In genomic region chr16:58515125-58515870, GRCh38 we compare ENCODE assay signal across 1 cellular context.
TF ChIP-seq lines count a peak whose summit lies in the region.

Gene SETD6, plus strand, starts transcription at chr16:58515517. Its CDS starts 21 bp downstream, at chr16:58515538.

TF ChIP-seq in H1, 55 proteins besides CTCF, POLR2A, EP300 and RAD21:
- no peak for TF ChIP-seq SP2 (IDR thresholded peaks at IDR 0.05; ENCODE audit: low read length)
- TF ChIP-seq PHF8 (conservative IDR thresholded peaks at IDR 0.05; ENCODE audit: low read depth, low read length), result peak; percentile 86
- peak; percentile 63; the same call in 1 of the 2 replicates for TF ChIP-seq CREB1 (IDR thresholded peaks at IDR 0.05)
- peak; percentile 84 for TF ChIP-seq TBP (IDR thresholded peaks at IDR 0.05; ENCODE audit: low read depth, low read length)
- peak in 1 of 2 experiments; percentile 82; a peak in 2 of 4 replicates for TF ChIP-seq SIN3A (conservative IDR thresholded peaks at IDR 0.05 in 1 of 2, IDR thresholded peaks at IDR 0.05 in 1 of 2; ENCODE audit: low read depth in 1 of 2, low read length in 2 of 2)
- TF ChIP-seq POLR2AphosphoS5 (IDR thresholded peaks at IDR 0.05; ENCODE audit: low read depth, low read length), result peak; percentile 93
- TF ChIP-seq CHD1 (IDR thresholded peaks at IDR 0.05; ENCODE audit: low read depth, low read length), result no peak
- TF ChIP-seq EZH2 (IDR thresholded peaks at IDR 0.05; ENCODE audit: low read depth, low read length, severe bottlenecking), result no peak
- no peak for TF ChIP-seq TEAD4 (IDR thresholded peaks at IDR 0.05; ENCODE audit: low read depth, low read length)
- TF ChIP-seq, protein P1, sequence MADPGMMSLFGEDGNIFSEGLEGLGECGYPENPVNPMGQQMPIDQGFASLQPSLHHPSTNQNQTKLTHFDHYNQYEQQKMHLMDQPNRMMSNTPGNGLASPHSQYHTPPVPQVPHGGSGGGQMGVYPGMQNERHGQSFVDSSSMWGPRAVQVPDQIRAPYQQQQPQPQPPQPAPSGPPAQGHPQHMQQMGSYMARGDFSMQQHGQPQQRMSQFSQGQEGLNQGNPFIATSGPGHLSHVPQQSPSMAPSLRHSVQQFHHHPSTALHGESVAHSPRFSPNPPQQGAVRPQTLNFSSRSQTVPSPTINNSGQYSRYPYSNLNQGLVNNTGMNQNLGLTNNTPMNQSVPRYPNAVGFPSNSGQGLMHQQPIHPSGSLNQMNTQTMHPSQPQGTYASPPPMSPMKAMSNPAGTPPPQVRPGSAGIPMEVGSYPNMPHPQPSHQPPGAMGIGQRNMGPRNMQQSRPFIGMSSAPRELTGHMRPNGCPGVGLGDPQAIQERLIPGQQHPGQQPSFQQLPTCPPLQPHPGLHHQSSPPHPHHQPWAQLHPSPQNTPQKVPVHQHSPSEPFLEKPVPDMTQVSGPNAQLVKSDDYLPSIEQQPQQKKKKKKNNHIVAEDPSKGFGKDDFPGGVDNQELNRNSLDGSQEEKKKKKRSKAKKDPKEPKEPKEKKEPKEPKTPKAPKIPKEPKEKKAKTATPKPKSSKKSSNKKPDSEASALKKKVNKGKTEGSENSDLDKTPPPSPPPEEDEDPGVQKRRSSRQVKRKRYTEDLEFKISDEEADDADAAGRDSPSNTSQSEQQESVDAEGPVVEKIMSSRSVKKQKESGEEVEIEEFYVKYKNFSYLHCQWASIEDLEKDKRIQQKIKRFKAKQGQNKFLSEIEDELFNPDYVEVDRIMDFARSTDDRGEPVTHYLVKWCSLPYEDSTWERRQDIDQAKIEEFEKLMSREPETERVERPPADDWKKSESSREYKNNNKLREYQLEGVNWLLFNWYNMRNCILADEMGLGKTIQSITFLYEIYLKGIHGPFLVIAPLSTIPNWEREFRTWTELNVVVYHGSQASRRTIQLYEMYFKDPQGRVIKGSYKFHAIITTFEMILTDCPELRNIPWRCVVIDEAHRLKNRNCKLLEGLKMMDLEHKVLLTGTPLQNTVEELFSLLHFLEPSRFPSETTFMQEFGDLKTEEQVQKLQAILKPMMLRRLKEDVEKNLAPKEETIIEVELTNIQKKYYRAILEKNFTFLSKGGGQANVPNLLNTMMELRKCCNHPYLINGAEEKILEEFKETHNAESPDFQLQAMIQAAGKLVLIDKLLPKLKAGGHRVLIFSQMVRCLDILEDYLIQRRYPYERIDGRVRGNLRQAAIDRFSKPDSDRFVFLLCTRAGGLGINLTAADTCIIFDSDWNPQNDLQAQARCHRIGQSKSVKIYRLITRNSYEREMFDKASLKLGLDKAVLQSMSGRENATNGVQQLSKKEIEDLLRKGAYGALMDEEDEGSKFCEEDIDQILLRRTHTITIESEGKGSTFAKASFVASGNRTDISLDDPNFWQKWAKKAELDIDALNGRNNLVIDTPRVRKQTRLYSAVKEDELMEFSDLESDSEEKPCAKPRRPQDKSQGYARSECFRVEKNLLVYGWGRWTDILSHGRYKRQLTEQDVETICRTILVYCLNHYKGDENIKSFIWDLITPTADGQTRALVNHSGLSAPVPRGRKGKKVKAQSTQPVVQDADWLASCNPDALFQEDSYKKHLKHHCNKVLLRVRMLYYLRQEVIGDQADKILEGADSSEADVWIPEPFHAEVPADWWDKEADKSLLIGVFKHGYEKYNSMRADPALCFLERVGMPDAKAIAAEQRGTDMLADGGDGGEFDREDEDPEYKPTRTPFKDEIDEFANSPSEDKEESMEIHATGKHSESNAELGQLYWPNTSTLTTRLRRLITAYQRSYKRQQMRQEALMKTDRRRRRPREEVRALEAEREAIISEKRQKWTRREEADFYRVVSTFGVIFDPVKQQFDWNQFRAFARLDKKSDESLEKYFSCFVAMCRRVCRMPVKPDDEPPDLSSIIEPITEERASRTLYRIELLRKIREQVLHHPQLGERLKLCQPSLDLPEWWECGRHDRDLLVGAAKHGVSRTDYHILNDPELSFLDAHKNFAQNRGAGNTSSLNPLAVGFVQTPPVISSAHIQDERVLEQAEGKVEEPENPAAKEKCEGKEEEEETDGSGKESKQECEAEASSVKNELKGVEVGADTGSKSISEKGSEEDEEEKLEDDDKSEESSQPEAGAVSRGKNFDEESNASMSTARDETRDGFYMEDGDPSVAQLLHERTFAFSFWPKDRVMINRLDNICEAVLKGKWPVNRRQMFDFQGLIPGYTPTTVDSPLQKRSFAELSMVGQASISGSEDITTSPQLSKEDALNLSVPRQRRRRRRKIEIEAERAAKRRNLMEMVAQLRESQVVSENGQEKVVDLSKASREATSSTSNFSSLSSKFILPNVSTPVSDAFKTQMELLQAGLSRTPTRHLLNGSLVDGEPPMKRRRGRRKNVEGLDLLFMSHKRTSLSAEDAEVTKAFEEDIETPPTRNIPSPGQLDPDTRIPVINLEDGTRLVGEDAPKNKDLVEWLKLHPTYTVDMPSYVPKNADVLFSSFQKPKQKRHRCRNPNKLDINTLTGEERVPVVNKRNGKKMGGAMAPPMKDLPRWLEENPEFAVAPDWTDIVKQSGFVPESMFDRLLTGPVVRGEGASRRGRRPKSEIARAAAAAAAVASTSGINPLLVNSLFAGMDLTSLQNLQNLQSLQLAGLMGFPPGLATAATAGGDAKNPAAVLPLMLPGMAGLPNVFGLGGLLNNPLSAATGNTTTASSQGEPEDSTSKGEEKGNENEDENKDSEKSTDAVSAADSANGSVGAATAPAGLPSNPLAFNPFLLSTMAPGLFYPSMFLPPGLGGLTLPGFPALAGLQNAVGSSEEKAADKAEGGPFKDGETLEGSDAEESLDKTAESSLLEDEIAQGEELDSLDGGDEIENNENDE (IDR thresholded peaks at IDR 0.05; ENCODE audit: insufficient replicate concordance, low read length), result no peak
- TF ChIP-seq TAF7 (optimal IDR thresholded peaks at IDR 0.05; ENCODE audit: borderline replicate concordance, low read depth, low read length), result peak; percentile 15
- TF ChIP-seq BCL11A (IDR thresholded peaks at IDR 0.05; ENCODE audit: low read depth in 2 of 2, low read length in 2 of 2), result no peak
- TF ChIP-seq, protein P2, sequence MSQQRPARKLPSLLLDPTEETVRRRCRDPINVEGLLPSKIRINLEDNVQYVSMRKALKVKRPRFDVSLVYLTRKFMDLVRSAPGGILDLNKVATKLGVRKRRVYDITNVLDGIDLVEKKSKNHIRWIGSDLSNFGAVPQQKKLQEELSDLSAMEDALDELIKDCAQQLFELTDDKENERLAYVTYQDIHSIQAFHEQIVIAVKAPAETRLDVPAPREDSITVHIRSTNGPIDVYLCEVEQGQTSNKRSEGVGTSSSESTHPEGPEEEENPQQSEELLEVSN (IDR thresholded peaks at IDR 0.05), result peak; percentile 86
- TF ChIP-seq, protein P3, sequence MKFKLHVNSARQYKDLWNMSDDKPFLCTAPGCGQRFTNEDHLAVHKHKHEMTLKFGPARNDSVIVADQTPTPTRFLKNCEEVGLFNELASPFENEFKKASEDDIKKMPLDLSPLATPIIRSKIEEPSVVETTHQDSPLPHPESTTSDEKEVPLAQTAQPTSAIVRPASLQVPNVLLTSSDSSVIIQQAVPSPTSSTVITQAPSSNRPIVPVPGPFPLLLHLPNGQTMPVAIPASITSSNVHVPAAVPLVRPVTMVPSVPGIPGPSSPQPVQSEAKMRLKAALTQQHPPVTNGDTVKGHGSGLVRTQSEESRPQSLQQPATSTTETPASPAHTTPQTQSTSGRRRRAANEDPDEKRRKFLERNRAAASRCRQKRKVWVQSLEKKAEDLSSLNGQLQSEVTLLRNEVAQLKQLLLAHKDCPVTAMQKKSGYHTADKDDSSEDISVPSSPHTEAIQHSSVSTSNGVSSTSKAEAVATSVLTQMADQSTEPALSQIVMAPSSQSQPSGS (IDR thresholded peaks at IDR 0.05; ENCODE audit: low read length), result no peak
- peak; percentile 16; the same call in 1 of the 2 replicates for TF ChIP-seq YY1 (IDR thresholded peaks at IDR 0.05; ENCODE audit: low read depth, low read length)
- peak; percentile 23; the same call in 1 of the 2 replicates for TF ChIP-seq GABPA (IDR thresholded peaks at IDR 0.05; ENCODE audit: borderline replicate concordance, insufficient read depth, low read length)
- no peak for TF ChIP-seq NANOG (IDR thresholded peaks at IDR 0.05; ENCODE audit: insufficient read depth, low read depth, low read length, poor library complexity, severe bottlenecking)
- TF ChIP-seq SP4 (IDR thresholded peaks at IDR 0.05; ENCODE audit: low read length), result no peak; the same call in 1 of the 2 replicates
- TF ChIP-seq, protein P4, sequence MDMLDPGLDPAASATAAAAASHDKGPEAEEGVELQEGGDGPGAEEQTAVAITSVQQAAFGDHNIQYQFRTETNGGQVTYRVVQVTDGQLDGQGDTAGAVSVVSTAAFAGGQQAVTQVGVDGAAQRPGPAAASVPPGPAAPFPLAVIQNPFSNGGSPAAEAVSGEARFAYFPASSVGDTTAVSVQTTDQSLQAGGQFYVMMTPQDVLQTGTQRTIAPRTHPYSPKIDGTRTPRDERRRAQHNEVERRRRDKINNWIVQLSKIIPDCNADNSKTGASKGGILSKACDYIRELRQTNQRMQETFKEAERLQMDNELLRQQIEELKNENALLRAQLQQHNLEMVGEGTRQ (IDR thresholded peaks at IDR 0.05; ENCODE audit: low read length), result peak; percentile 80
- no peak; the same call in 1 of the 2 replicates for TF ChIP-seq KDM1A (IDR thresholded peaks at IDR 0.05; ENCODE audit: borderline replicate concordance, low read length)
- no peak for TF ChIP-seq SAP30 (IDR thresholded peaks at IDR 0.05; ENCODE audit: insufficient read depth, insufficient replicate concordance, low read length)
- TF ChIP-seq SIRT6 (IDR thresholded peaks at IDR 0.05; ENCODE audit: low read length), result no peak
- no peak for TF ChIP-seq CEBPB (IDR thresholded peaks at IDR 0.05; ENCODE audit: low read depth, low read length)
- TF ChIP-seq RBBP5 (IDR thresholded peaks at IDR 0.05; ENCODE audit: borderline replicate concordance, low read depth, low read length), result peak; percentile 76; the same call in 1 of the 2 replicates
- no peak for TF ChIP-seq JUND (IDR thresholded peaks at IDR 0.05; ENCODE audit: low read length)
- TF ChIP-seq HDAC6 (IDR thresholded peaks at IDR 0.05; ENCODE audit: low read depth, low read length), result no peak
- 0 out of 2 replicates have a peak, but pooled peaks have one; percentile 32 for TF ChIP-seq KDM5A (IDR thresholded peaks at IDR 0.05; ENCODE audit: low read length)
- peak; percentile 80 for TF ChIP-seq ASH2L (IDR thresholded peaks at IDR 0.05; ENCODE audit: low read length)
- TF ChIP-seq RFX5 (IDR thresholded peaks at IDR 0.05; ENCODE audit: borderline replicate concordance, low read depth, low read length), result no peak
- TF ChIP-seq TCF12 (IDR thresholded peaks at IDR 0.05; ENCODE audit: low read depth, low read length), result no peak
- no peak for TF ChIP-seq SRF (IDR thresholded peaks at IDR 0.05; ENCODE audit: low read depth, low read length)
- TF ChIP-seq FOSL1 (IDR thresholded peaks at IDR 0.05; ENCODE audit: insufficient read depth, low read depth, low read length), result no peak
- no peak for TF ChIP-seq RNF2 (IDR thresholded peaks at IDR 0.05; ENCODE audit: borderline replicate concordance, low read depth, low read length, missing control alignments, poor library complexity, severe bottlenecking)
- TF ChIP-seq EGR1 (IDR thresholded peaks at IDR 0.05; ENCODE audit: borderline replicate concordance, low read depth, low read length), result no peak
- peak; percentile 42; the same call in 1 of the 2 replicates for TF ChIP-seq BACH1 (IDR thresholded peaks at IDR 0.05; ENCODE audit: low read length)
- no peak for TF ChIP-seq MAFK (IDR thresholded peaks at IDR 0.05; ENCODE audit: low read depth, low read length)
- no peak for TF ChIP-seq SIX5 (IDR thresholded peaks at IDR 0.05; ENCODE audit: low read depth, low read length)
- TF ChIP-seq TAF1 (IDR thresholded peaks at IDR 0.05; ENCODE audit: low read depth, low read length), result peak; percentile 85
- TF ChIP-seq SP1 (IDR thresholded peaks at IDR 0.05; ENCODE audit: low read depth, low read length), result no peak
- no peak for TF ChIP-seq RXRA (IDR thresholded peaks at IDR 0.05; ENCODE audit: insufficient read depth, low read depth, low read length)
- TF ChIP-seq BRCA1 (IDR thresholded peaks at IDR 0.05; ENCODE audit: low read depth, low read length), result no peak
- TF ChIP-seq, protein P5, sequence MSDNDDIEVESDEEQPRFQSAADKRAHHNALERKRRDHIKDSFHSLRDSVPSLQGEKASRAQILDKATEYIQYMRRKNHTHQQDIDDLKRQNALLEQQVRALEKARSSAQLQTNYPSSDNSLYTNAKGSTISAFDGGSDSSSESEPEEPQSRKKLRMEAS (IDR thresholded peaks at IDR 0.05), result peak; percentile 96
- TF ChIP-seq HDAC2 (IDR thresholded peaks at IDR 0.05; ENCODE audit: borderline replicate concordance in 1 of 2, low read depth in 2 of 2, low read length in 2 of 2), result no peak
- TF ChIP-seq KDM4A (IDR thresholded peaks at IDR 0.05; ENCODE audit: low read depth, low read length, severe bottlenecking), result peak; percentile 97
- TF ChIP-seq CBX8 (IDR thresholded peaks at IDR 0.05; ENCODE audit: borderline replicate concordance, low read depth, low read length), result no peak
- no peak for TF ChIP-seq POU5F1 (IDR thresholded peaks at IDR 0.05; ENCODE audit: low read depth, low read length)
- no peak for TF ChIP-seq NRF1 (IDR thresholded peaks at IDR 0.05; ENCODE audit: low read depth, low read length)
- TF ChIP-seq JUN (IDR thresholded peaks at IDR 0.05; ENCODE audit: low read depth, low read length), result no peak
- TF ChIP-seq CTBP2 (IDR thresholded peaks at IDR 0.05; ENCODE audit: borderline replicate concordance, insufficient read depth, insufficient read length, low read length), result no peak
- TF ChIP-seq CBX5 (IDR thresholded peaks at IDR 0.05; ENCODE audit: low read depth, low read length), result no peak
- TF ChIP-seq, protein P6, sequence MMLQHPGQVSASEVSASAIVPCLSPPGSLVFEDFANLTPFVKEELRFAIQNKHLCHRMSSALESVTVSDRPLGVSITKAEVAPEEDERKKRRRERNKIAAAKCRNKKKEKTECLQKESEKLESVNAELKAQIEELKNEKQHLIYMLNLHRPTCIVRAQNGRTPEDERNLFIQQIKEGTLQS (IDR thresholded peaks at IDR 0.05; ENCODE audit: insufficient read depth, low read depth, low read length), result 0 out of 2 replicates have a peak, but pooled peaks have one; percentile 3
- no peak for TF ChIP-seq CHD2 (IDR thresholded peaks at IDR 0.05; ENCODE audit: low read length)
- TF ChIP-seq ZNF274 (IDR thresholded peaks at IDR 0.05; ENCODE audit: borderline replicate concordance, extremely low read depth, low read length), result no peak
- no peak; the same call in 1 of the 2 replicates for TF ChIP-seq GTF2F1 (IDR thresholded peaks at IDR 0.05; ENCODE audit: borderline replicate concordance, low read depth, low read length)
- no peak for TF ChIP-seq SUZ12 (IDR thresholded peaks at IDR 0.05; ENCODE audit: low read length)
